Comparison of ENCODE assay signal across 12 cellular contexts in the genomic region with DNA sequence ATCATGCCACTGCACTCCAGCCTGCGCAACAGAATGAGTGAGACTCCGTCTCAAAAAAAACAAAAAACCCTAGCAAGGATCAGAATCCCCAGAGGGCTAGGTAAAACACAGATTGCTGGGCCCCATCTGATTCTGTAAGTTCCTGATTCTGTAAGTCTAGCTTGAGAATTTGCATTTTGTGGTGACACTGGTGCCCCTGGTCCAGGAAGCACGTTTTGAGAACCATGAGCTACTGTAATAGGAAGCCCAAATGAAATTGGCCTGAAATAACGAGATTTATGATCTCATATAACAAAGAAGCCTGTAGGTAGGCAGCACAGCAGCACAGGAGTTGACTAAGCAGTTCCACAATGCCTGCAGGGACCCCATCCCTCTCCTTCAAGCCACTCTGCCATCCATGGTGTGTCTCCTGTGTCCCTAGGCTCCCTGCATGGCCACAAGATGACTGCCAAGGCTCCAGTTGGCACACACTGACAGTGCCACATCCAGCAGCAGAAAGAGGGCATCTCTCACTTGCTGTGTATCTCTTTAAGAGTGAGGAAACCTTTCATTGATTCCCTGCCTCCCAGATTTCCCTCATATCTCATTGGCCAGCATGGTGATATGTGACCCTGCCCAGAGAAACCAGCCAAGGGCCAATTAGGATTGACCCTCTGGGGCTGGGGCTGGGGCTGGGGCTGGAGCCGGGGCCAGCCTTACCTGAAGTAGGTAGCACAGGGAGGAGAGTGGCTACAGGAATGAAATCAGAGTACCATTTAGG. TPM values are rescaled to one million over a fixed set of nuclear protein-coding genes. Genes with fewer than 3 reads are reported as not detected.
A peak's percentile ranks its signal among the peaks of the same experiment; 100 is the strongest.
DNase-seq lines count a peak whose midpoint lies in the region; ATAC-seq lines count a peak whose summit lies in the region.
"Had no signal": no experiment of that assay in that cellular context is flagged by ENCODE, and none has a peak within 500 bp of the region (broad histone marks: within the 10 kb centered on the region; RNA-seq: fewer than 3 reads in every experiment).

No MANE protein-coding gene starts in this region.

- H3K4me1 Mint-ChIP-seq in activated CD4-positive, alpha-beta T cell treated with anti-CD3 and anti-CD28 coated beads for 36 hours, result peaks cover 7% of the 10 kb centered on the region
- peaks cover 9 to 40% (median 22%) of the 10 kb centered on the region in 3 donors for H3K4me1 Mint-ChIP-seq in CD8-positive, alpha-beta memory T cell

- no peaks in the 10 kb centered on the region for H3K27me3 Mint-ChIP-seq in activated CD4-positive, alpha-beta T cell treated with anti-CD3 and anti-CD28 coated beads for 36 hours
- no peaks in the 10 kb centered on the region for H3K27me3 Mint-ChIP-seq in CD8-positive, alpha-beta memory T cell

- peaks cover 13% of the 10 kb centered on the region for H3K36me3 Mint-ChIP-seq in activated CD4-positive, alpha-beta T cell treated with anti-CD3 and anti-CD28 coated beads for 36 hours (ENCODE audit: low read depth)
- H3K36me3 Mint-ChIP-seq in CD8-positive, alpha-beta memory T cell, result peaks cover 12 to 19% (median 12%) of the 10 kb centered on the region in 3 donors

- POLR2A ChIA-PET in activated CD4-positive, alpha-beta T cell treated with anti-CD3 and anti-CD28 coated beads for 36 hours (lab: Charles Lee), result interaction anchor here (0.6 kb wide), 1 partner anchor 742 kb away, joined by 4 read pairs; no protein-coding TSS in a partner anchor
- POLR2A ChIA-PET in CD8-positive, alpha-beta memory T cell (lab: Charles Lee), result no interaction called here

- H3K9me3 Mint-ChIP-seq in activated CD4-positive, alpha-beta T cell treated with anti-CD3 and anti-CD28 coated beads for 36 hours (ENCODE audit: low read depth), result no peaks in the 10 kb centered on the region
- no peaks in the 10 kb centered on the region for H3K9me3 Mint-ChIP-seq in CD8-positive, alpha-beta memory T cell
- H3K9me3 Mint-ChIP-seq: HFFc6; T-helper 1 cell treated with Interleukin-12 subunit alpha and Interleukin-12 subunit beta and Interleukin-4 antibody, amounts not matched to agents 30 μg/mL and 1 μg/mL, for 36 hours had no signal

- H3K27ac ChIP-seq in mucosa of rectum (ENCODE audit: low read depth in 2 of 2, low read length in 2 of 2), result peak overlapping the region; percentile 15 to 28
- H3K27ac ChIP-seq in CD8-positive, alpha-beta memory T cell (ENCODE audit: low read depth, low read length), result no peak overlapping the region

- H3K9me3 ChIP-seq in mucosa of rectum (ENCODE audit: control insufficient read depth in 2 of 2, low read length in 2 of 2), result no peaks in the 10 kb centered on the region
- H3K9me3 ChIP-seq in CD8-positive, alpha-beta memory T cell (ENCODE audit: low read length), result no peaks in the 10 kb centered on the region

- ATAC-seq in GM18868 (IDR thresholded peaks at IDR 0.05; ENCODE audit: unreplicated experiment) (peak; percentile 58), HG02642 (IDR thresholded peaks at IDR 0.05; ENCODE audit: poor library complexity, unreplicated experiment) (peak; percentile 68)
- no peak for ATAC-seq in activated CD4-positive, alpha-beta T cell treated with anti-CD3 and anti-CD28 coated beads for 36 hours

- CTCF ChIA-PET in activated CD4-positive, alpha-beta T cell treated with anti-CD3 and anti-CD28 coated beads for 36 hours (lab: Charles Lee), result interaction anchor here (0.6 kb wide), 1 partner anchor 48 kb away, joined by 3 read pairs; no protein-coding TSS in a partner anchor
- CTCF ChIA-PET in CD8-positive, alpha-beta memory T cell (lab: Charles Lee), result no interaction called here

- H3K4me3 ChIP-seq in mucosa of rectum (ENCODE audit: low read length in 2 of 2), result peak overlapping the region in 1 of 2 donors; percentile 32
- no peak overlapping the region for H3K4me3 ChIP-seq in CD8-positive, alpha-beta memory T cell (ENCODE audit: low read length)

- intact Hi-C loops in activated CD4-positive, alpha-beta T cell treated with anti-CD3 and anti-CD28 coated beads for 36 hours (cut with DNase I, micrococcal nuclease), result no loop called here

- peaks cover 30 to 50% of the 10 kb centered on the region in 2 donors for H3K4me1 ChIP-seq in mucosa of rectum (ENCODE audit: control insufficient read depth in 2 of 2, insufficient read depth in 2 of 2, low read length in 2 of 2)
- no peaks in the 10 kb centered on the region for H3K4me1 ChIP-seq in CD8-positive, alpha-beta memory T cell (ENCODE audit: insufficient read depth, low read length)

- no peaks in the 10 kb centered on the region for H3K27me3 ChIP-seq in mucosa of rectum (ENCODE audit: control insufficient read depth in 2 of 2, insufficient read depth in 2 of 2, low read length in 2 of 2)
- H3K27me3 ChIP-seq in CD8-positive, alpha-beta memory T cell (ENCODE audit: insufficient read depth, low read length, poor library complexity, severe bottlenecking), result no peaks in the 10 kb centered on the region

- peaks cover 0 to 5% of the 10 kb centered on the region in 2 donors for H3K36me3 ChIP-seq in mucosa of rectum (ENCODE audit: control insufficient read depth in 2 of 2, insufficient read depth in 2 of 2, low read length in 2 of 2)
- no peaks in the 10 kb centered on the region for H3K36me3 ChIP-seq in CD8-positive, alpha-beta memory T cell (ENCODE audit: insufficient read depth, low read length)

- DNase-seq in NCI-H2196 (lab: John Stamatoyannopoulos, UW; ENCODE audit: unreplicated experiment), result peak; percentile 71
- no peak for DNase-seq in activated CD4-positive, alpha-beta T cell treated with anti-CD3 and anti-CD28 coated beads for 36 hours
- DNase-seq in activated T-cell treated with anti-CD3 and anti-CD28 coated beads, Interleukin-2, amount 50 U/mL, for 1 hour, result no peak
- no peak for DNase-seq in CD8-positive, alpha-beta memory T cell
- DNase-seq: HFFc6; kidney glomerular epithelial cell; stimulated activated CD4-positive, alpha-beta T cell treated with anti-CD3 and anti-CD28 coated beads, Interleukin-2, amount 100 ng/mL, for 24 hours had no signal

- H3K9ac ChIP-seq in mucosa of rectum (ENCODE audit: low read depth in 1 of 2, low read length in 2 of 2), result no peak overlapping the region

- H3K27ac Mint-ChIP-seq in activated CD4-positive, alpha-beta T cell treated with anti-CD3 and anti-CD28 coated beads for 36 hours, result no peak overlapping the region
- peak overlapping the region in 2 of 8 donors; percentile 63 to 79 for H3K27ac Mint-ChIP-seq in CD8-positive, alpha-beta memory T cell
- H3K27ac Mint-ChIP-seq: HFFc6; T-helper 1 cell treated with Interleukin-12 subunit alpha and Interleukin-12 subunit beta and Interleukin-4 antibody, amounts not matched to agents 30 μg/mL and 1 μg/mL, for 36 hours had no signal

- H3K4me3 Mint-ChIP-seq in activated CD4-positive, alpha-beta T cell treated with anti-CD3 and anti-CD28 coated beads for 36 hours, result no peak overlapping the region
- no peak overlapping the region for H3K4me3 Mint-ChIP-seq in CD8-positive, alpha-beta memory T cell
- H3K4me3 Mint-ChIP-seq: HFFc6; T-helper 1 cell treated with Interleukin-12 subunit alpha and Interleukin-12 subunit beta and Interleukin-4 antibody, amounts not matched to agents 30 μg/mL and 1 μg/mL, for 36 hours had no signal

RNA-seq across cellular contexts. Expression of a gene that starts 21.7 kb away (rescaled TPM):
- 10 to 100 TPM; 10.5 to 18.3 TPM for total RNA-seq in activated CD4-positive, alpha-beta T cell treated with anti-CD3 and anti-CD28 coated beads for 36 hours
- 10 to 100 TPM; 11.5 to 14.8 TPM for total RNA-seq in CD8-positive, alpha-beta memory T cell
- polyA plus RNA-seq in CD8-positive, alpha-beta memory T cell, result 5.4 TPM

RNA-seq across cellular contexts. Expression of a gene that starts 22.3 kb away (rescaled TPM):
- not detected for total RNA-seq in activated CD4-positive, alpha-beta T cell treated with anti-CD3 and anti-CD28 coated beads for 36 hours
- not detected for total RNA-seq in CD8-positive, alpha-beta memory T cell
- polyA plus RNA-seq in CD8-positive, alpha-beta memory T cell, result not detected
- total RNA-seq: bronchial epithelial cell, HFFc6 had no signal
